ENCODE assay signal across 1 cellular context in the genomic region with DNA sequence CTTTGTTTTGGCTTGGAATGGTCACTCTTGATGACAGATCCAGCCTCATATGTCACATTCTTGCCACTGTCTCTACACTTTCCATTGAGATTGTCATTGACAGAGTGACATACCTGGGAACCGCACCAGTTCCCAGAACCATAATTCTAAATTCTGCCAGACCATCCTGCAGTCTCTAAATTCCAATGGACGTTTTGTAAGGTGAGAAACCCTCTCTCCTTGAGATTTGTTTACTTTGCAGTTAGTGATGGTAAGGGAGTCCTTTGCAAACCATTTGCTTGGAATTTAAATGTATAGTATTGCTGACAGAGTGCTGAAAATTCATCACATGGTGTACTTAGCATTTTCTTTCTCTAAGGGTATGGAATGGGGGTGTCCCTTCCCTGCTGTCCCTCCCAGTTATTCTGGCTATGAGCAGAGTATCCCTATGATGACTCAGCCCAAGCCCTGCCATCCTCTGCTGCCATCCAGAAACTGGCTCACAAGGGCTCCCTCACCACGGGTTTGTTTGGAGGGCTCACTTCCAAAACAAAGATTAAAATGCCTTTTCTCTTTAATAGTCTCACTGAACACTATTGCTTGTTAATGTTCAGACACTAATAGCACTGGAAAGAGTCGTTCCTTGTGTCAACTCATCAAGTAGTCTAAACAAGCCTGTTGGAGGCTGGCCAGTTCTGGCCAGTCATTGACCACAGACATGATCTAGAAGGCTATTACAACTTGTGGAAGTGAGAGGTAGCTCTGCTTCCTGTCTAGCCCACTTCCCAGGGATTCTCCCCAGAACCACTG.
TF ChIP-seq lines count a peak whose summit lies in the region.

No MANE protein-coding gene starts in this region.

TF ChIP-seq in GM23338, 12 proteins besides CTCF, POLR2A, EP300 and RAD21 (continued from another document):
- TF ChIP-seq, protein P1, sequence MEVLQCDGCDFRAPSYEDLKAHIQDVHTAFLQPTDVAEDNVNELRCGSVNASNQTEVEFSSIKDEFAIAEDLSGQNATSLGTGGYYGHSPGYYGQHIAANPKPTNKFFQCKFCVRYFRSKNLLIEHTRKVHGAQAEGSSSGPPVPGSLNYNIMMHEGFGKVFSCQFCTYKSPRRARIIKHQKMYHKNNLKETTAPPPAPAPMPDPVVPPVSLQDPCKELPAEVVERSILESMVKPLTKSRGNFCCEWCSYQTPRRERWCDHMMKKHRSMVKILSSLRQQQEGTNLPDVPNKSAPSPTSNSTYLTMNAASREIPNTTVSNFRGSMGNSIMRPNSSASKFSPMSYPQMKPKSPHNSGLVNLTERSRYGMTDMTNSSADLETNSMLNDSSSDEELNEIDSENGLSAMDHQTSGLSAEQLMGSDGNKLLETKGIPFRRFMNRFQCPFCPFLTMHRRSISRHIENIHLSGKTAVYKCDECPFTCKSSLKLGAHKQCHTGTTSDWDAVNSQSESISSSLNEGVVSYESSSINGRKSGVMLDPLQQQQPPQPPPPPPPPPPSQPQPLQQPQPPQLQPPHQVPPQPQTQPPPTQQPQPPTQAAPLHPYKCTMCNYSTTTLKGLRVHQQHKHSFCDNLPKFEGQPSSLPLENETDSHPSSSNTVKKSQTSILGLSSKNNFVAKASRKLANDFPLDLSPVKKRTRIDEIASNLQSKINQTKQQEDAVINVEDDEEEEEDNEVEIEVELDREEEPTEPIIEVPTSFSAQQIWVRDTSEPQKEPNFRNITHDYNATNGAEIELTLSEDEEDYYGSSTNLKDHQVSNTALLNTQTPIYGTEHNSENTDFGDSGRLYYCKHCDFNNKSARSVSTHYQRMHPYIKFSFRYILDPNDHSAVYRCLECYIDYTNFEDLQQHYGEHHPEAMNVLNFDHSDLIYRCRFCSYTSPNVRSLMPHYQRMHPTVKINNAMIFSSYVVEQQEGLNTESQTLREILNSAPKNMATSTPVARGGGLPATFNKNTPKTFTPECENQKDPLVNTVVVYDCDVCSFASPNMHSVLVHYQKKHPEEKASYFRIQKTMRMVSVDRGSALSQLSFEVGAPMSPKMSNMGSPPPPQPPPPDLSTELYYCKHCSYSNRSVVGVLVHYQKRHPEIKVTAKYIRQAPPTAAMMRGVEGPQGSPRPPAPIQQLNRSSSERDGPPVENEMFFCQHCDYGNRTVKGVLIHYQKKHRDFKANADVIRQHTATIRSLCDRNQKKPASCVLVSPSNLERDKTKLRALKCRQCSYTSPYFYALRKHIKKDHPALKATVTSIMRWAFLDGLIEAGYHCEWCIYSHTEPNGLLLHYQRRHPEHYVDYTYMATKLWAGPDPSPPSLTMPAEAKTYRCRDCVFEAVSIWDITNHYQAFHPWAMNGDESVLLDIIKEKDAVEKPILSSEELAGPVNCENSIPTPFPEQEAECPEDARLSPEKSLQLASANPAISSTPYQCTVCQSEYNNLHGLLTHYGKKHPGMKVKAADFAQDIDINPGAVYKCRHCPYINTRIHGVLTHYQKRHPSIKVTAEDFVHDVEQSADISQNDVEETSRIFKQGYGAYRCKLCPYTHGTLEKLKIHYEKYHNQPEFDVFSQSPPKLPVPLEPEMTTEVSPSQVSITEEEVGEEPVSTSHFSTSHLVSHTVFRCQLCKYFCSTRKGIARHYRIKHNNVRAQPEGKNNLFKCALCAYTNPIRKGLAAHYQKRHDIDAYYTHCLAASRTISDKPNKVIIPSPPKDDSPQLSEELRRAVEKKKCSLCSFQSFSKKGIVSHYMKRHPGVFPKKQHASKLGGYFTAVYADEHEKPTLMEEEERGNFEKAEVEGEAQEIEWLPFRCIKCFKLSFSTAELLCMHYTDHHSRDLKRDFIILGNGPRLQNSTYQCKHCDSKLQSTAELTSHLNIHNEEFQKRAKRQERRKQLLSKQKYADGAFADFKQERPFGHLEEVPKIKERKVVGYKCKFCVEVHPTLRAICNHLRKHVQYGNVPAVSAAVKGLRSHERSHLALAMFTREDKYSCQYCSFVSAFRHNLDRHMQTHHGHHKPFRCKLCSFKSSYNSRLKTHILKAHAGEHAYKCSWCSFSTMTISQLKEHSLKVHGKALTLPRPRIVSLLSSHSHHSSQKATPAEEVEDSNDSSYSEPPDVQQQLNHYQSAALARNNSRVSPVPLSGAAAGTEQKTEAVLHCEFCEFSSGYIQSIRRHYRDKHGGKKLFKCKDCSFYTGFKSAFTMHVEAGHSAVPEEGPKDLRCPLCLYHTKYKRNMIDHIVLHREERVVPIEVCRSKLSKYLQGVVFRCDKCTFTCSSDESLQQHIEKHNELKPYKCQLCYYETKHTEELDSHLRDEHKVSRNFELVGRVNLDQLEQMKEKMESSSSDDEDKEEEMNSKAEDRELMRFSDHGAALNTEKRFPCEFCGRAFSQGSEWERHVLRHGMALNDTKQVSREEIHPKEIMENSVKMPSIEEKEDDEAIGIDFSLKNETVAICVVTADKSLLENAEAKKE (CRISPR knock-in tag; IDR thresholded peaks at IDR 0.05) = no peak
- no peak for TF ChIP-seq CREB1 (CRISPR knock-in tag; IDR thresholded peaks at IDR 0.05; ENCODE audit: low read depth)
